2 cellular contexts compared by ENCODE assay signal in the genomic region with DNA sequence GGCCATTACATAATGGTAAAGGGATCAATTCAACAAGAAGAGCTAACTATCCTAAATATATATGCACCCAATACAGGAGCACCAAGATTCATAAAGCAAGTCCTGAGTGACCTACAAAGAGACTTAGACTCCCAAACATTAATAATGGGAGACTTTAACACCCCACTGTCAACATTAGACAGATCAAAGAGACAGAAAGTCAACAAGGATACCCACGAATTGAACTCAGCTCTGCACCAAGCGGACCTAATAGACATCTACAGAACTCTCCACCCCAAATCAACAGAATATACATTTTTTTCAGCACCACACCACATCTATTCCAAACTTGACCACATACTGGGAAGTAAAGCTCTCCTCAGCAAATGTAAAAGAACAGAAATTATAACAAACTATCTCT. TPM values are rescaled to one million over a fixed set of nuclear protein-coding genes. Genes with fewer than 3 reads are reported as not detected.
DNase-seq lines count a peak whose midpoint lies in the region; ATAC-seq, FAIRE-seq and TF ChIP-seq lines count a peak whose summit lies in the region.
"Not testable (repeated sequence)": the region's sequence is repeated elsewhere in the genome, so short reads cannot be mapped to it uniquely, and the experiment has no call there.

No MANE protein-coding gene starts in this region.

- peaks cover 3 to 10% of the 10 kb centered on the region in 2 experiments; a peak in 3 of 4 replicates for H3K4me1 ChIP-seq in HCT116 (ENCODE audit: control insufficient read depth in 1 of 2, insufficient read depth in 2 of 2, low read length in 2 of 2)
- peaks cover 36% of the 10 kb centered on the region for H3K4me1 ChIP-seq in HepG2 (ENCODE audit: insufficient read depth, low read length)

- FAIRE-seq in HepG2 (lab: Jason Lieb, UNC): not testable (repeated sequence)

- in situ Hi-C loops in HepG2 (cut with HindIII; ENCODE audit: extremely low pct_ligation_motif_present, low pct_unique_long_range_greater_than_20kb): not testable (repeated sequence)

- H2AFZ ChIP-seq in HCT116 (ENCODE audit: low read depth, low read length, poor library complexity, severe bottlenecking); HepG2 (ENCODE audit: low read length): not testable (repeated sequence)

- POLR2A ChIA-PET in HCT116 (lab: Charles Lee); HepG2 (lab: Yijun Ruan, JAX): not testable (repeated sequence)

- not testable (repeated sequence) for H3K27me3 ChIP-seq in HCT116 (ENCODE audit: insufficient read depth, low read length); HepG2 (ENCODE audit: control insufficient read depth in 1 of 2, insufficient read depth in 2 of 2, low read length in 2 of 2)

- BruUV-seq in HCT116 (replicated peaks; lab: Mats Ljungman, UMichigan): TSS peak; percentile 45
- not testable (repeated sequence) for BruUV-seq in HepG2 (replicated peaks; lab: Mats Ljungman, UMichigan)

- TF ChIP-seq EP300 in HepG2 (IDR thresholded peaks at IDR 0.05; ENCODE audit: low read depth in 2 of 2, low read length in 2 of 2); HepG2 (CRISPR knock-in tag; IDR thresholded peaks at IDR 0.05; ENCODE audit: borderline replicate concordance): not testable (repeated sequence)

- H3K9ac ChIP-seq in HCT116 (ENCODE audit: low read length); HepG2 (ENCODE audit: insufficient read depth, low read depth, low read length): not testable (repeated sequence)

- not testable (repeated sequence) for TF ChIP-seq RAD21 in HCT116 (IDR thresholded peaks at IDR 0.05; ENCODE audit: low read depth); HepG2 (CRISPR knock-in tag; IDR thresholded peaks at IDR 0.05)

- not testable (repeated sequence) for H3K9me2 ChIP-seq in HCT116 (ENCODE audit: insufficient read depth)

- DNase-seq in HCT116 (ENCODE audit: low read depth, low spot score); HepG2 (ENCODE audit: low spot score): not testable (repeated sequence)

- H3K9me3 ChIP-seq in HCT116 (ENCODE audit: control insufficient read depth in 1 of 2, insufficient read depth in 1 of 2, low read depth in 1 of 2, low read length in 2 of 2); HepG2 (ENCODE audit: low read length): not testable (repeated sequence)

- not testable (repeated sequence) for TF ChIP-seq CTCF in HCT116 (IDR thresholded peaks at IDR 0.05 in 2 of 3, conservative IDR thresholded peaks at IDR 0.05 in 1 of 3; ENCODE audit: borderline replicate concordance in 1 of 3, insufficient read depth in 1 of 3, low read depth in 2 of 3, low read length in 2 of 3); HepG2 (CRISPR knock-in tag; IDR thresholded peaks at IDR 0.05)

- H3K4me2 ChIP-seq in HCT116 (ENCODE audit: low read length); HepG2 (ENCODE audit: low read depth, low read length): not testable (repeated sequence)

- not testable (repeated sequence) for H4K20me1 ChIP-seq in HCT116 (ENCODE audit: insufficient read depth); HepG2 (ENCODE audit: insufficient read depth, low read length)

- not testable (repeated sequence) for H3K36me3 ChIP-seq in HCT116 (ENCODE audit: control insufficient read depth in 1 of 2, insufficient read depth in 2 of 2, low read length in 2 of 2); HepG2 (replicated peaks in 1 of 2; ENCODE audit: control insufficient read depth in 1 of 2, insufficient read depth in 2 of 2, low read length in 2 of 2)

- not testable (repeated sequence) for H3K79me2 ChIP-seq in HCT116 (ENCODE audit: insufficient read depth, low read length); HepG2 (ENCODE audit: insufficient read depth, low read length)

- RAD21 ChIA-PET in HCT116 (lab: Charles Lee; ENCODE audit: low non-redundant PET in 1 of 2, low total read pairs in 2 of 2, uncharacterized antibody in 2 of 2, unreplicated experiment in 2 of 2): not testable (repeated sequence)

- intact Hi-C loops in HCT116 (cut with micrococcal nuclease); HepG2 (cut with micrococcal nuclease; ENCODE audit: unreplicated experiment): not testable (repeated sequence)

- H3K27ac ChIP-seq in HCT116 (ENCODE audit: low read depth, low read length); HepG2 (ENCODE audit: extremely low read length, insufficient read depth, low read length): not testable (repeated sequence)

- CTCF ChIA-PET in HCT116 (lab: Charles Lee); HepG2 (lab: Yijun Ruan, JAX; ENCODE audit: low intra/inter-chr PET ratio, low total read pairs): not testable (repeated sequence)

- H3K4me3 ChIP-seq in HCT116 (replicated peaks in 1 of 2; ENCODE audit: low read depth in 1 of 2, low read length in 2 of 2); HepG2 (replicated peaks in 1 of 3; ENCODE audit: insufficient read depth in 1 of 3, low read depth in 2 of 3, low read length in 3 of 3): not testable (repeated sequence)

- WGBS in HepG2 (ENCODE audit: low lambda C conversion rate): 13% methylated on average over 2 of the region's 2 CpGs

- not testable (repeated sequence) for ATAC-seq in HCT116, HepG2

- not testable (repeated sequence) for TF ChIP-seq POLR2A in HCT116 (IDR thresholded peaks at IDR 0.05; ENCODE audit: borderline replicate concordance, extremely low read depth, insufficient read depth, insufficient read length); HepG2 (IDR thresholded peaks at IDR 0.05; ENCODE audit: insufficient read depth in 1 of 2, low read depth in 2 of 2, low read length in 2 of 2)

TF ChIP-seq in HepG2, 621 proteins besides CTCF, POLR2A, EP300 and RAD21 (continues in another document):
- TF ChIP-seq MED1 (CRISPR knock-in tag; IDR thresholded peaks at IDR 0.05): 0 out of 2 replicates have a peak, but pooled peaks have one; percentile 25
- 0 out of 2 replicates have a peak, but pooled peaks have one; percentile 17 for TF ChIP-seq GATAD2A (CRISPR knock-in tag; IDR thresholded peaks at IDR 0.05)
- peak; percentile 45; the same call in 1 of the 2 replicates for TF ChIP-seq RARA (CRISPR knock-in tag; IDR thresholded peaks at IDR 0.05)
- peak; percentile 63 for TF ChIP-seq FOXA1 (IDR thresholded peaks at IDR 0.05)
- TF ChIP-seq FOXA1 (CRISPR knock-in tag; IDR thresholded peaks at IDR 0.05): peak; percentile 62
- peak; percentile 64 for TF ChIP-seq FOXA3 (CRISPR knock-in tag; IDR thresholded peaks at IDR 0.05)
- TF ChIP-seq TCF7 (IDR thresholded peaks at IDR 0.05; ENCODE audit: low read depth): 0 out of 2 replicates have a peak, but pooled peaks have one; percentile 9
- TF ChIP-seq TBX3 (IDR thresholded peaks at IDR 0.05; ENCODE audit: borderline replicate concordance): peak; percentile 55; the same call in 1 of the 2 replicates
- TF ChIP-seq, protein P1, sequence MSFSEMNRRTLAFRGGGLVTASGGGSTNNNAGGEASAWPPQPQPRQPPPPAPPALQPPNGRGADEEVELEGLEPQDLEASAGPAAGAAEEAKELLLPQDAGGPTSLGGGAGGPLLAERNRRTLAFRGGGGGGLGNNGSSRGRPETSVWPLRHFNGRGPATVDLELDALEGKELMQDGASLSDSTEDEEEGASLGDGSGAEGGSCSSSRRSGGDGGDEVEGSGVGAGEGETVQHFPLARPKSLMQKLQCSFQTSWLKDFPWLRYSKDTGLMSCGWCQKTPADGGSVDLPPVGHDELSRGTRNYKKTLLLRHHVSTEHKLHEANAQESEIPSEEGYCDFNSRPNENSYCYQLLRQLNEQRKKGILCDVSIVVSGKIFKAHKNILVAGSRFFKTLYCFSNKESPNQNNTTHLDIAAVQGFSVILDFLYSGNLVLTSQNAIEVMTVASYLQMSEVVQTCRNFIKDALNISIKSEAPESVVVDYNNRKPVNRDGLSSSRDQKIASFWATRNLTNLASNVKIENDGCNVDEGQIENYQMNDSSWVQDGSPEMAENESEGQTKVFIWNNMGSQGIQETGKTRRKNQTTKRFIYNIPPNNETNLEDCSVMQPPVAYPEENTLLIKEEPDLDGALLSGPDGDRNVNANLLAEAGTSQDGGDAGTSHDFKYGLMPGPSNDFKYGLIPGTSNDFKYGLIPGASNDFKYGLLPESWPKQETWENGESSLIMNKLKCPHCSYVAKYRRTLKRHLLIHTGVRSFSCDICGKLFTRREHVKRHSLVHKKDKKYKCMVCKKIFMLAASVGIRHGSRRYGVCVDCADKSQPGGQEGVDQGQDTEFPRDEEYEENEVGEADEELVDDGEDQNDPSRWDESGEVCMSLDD (CRISPR knock-in tag; IDR thresholded peaks at IDR 0.05; ENCODE audit: borderline replicate concordance): peak; percentile 58; the same call in 1 of the 2 replicates

RNA-seq across cellular contexts. Expression of gene XXYLT1, which starts 55.4 kb away (rescaled TPM):
- total RNA-seq in HCT116 (2021; ENCODE audit: unreplicated experiment) (10.9 TPM), HepG2 (2016; rRNA removed; fragmentation: Illumina TruSeq; extraction: Trizol) (10.8 and 19.0 TPM in 2 replicates)
- polyA plus RNA-seq in HCT116 (2012): 6.4 and 6.6 TPM in 2 replicates
- total RNA-seq in HepG2 (2016; cell fraction: cytosol; rRNA removed; fragmentation: Illumina TruSeq; extraction: Trizol; ENCODE audit: low read depth): 4.3 and 4.5 TPM in 2 replicates
- total RNA-seq in HepG2 (2016; cell fraction: insoluble cytoplasmic fraction; rRNA removed; fragmentation: Illumina TruSeq; extraction: Trizol): 10.4 and 20.3 TPM in 2 replicates
- 12.8 and 12.9 TPM in 2 replicates for total RNA-seq in HepG2 (2016; cell fraction: membrane; rRNA removed; fragmentation: Illumina TruSeq; extraction: Trizol)
- total RNA-seq in HepG2 (2016; cell fraction: nucleus; rRNA removed; fragmentation: Illumina TruSeq; extraction: Trizol): 16.1 and 20.9 TPM in 2 replicates
- 17.3 and 17.7 TPM in 2 replicates for polyA plus RNA-seq in HepG2 (2011; rRNA removed)
- 15.9 and 19.5 TPM in 2 replicates for polyA plus RNA-seq in HepG2 (2011; cell fraction: cytosol; rRNA removed)
- 18.3 and 18.9 TPM in 2 replicates for polyA plus RNA-seq in HepG2 (2011; cell fraction: nucleus; rRNA removed)
- 10.5 and 13.0 TPM in 2 replicates for polyA plus RNA-seq in HepG2 (2012)
- 4.4 and 5.4 TPM in 2 replicates for polyA plus RNA-seq in HepG2 (2016; cell fraction: cytosol; fragmentation: Illumina TruSeq; extraction: Trizol; ENCODE audit: low read depth)
- polyA plus RNA-seq in HepG2 (2016; cell fraction: insoluble cytoplasmic fraction; fragmentation: Illumina TruSeq; extraction: Trizol; ENCODE audit: low read depth): 14.3 TPM in 2 replicates
- 11.9 and 12.4 TPM in 2 replicates for polyA plus RNA-seq in HepG2 (2016; cell fraction: membrane; fragmentation: Illumina TruSeq; extraction: Trizol; ENCODE audit: low read depth)
- 33.9 and 35.1 TPM in 2 replicates for polyA plus RNA-seq in HepG2 (2016; cell fraction: nucleus; fragmentation: Illumina TruSeq; extraction: Trizol; ENCODE audit: insufficient read depth, low read depth)
- 33.1 and 37.8 TPM in 2 replicates for polyA minus RNA-seq in HepG2 (2011; rRNA and poly(A)+ RNA removed; ENCODE audit: low replicate concordance)
- polyA minus RNA-seq in HepG2 (2011; cell fraction: cytosol; rRNA and poly(A)+ RNA removed): 15.1 and 17.0 TPM in 2 replicates
- polyA minus RNA-seq in HepG2 (2011; cell fraction: nucleus; rRNA and poly(A)+ RNA removed): 11.8 and 13.2 TPM in 2 replicates
